ENCODE assay signal across 1 cellular context in genomic region chr2:19932928-19933327, GRCh38.
TF ChIP-seq lines count a peak whose summit lies in the region.

No MANE protein-coding gene starts in this region.

TF ChIP-seq in HepG2, 621 proteins besides CTCF, POLR2A, EP300 and RAD21 (continued from another document):
- no peak for TF ChIP-seq JUN (CRISPR knock-in tag; IDR thresholded peaks at IDR 0.05)
- no peak for TF ChIP-seq THRA (CRISPR knock-in tag; IDR thresholded peaks at IDR 0.05; ENCODE audit: borderline replicate concordance)
- TF ChIP-seq RARA (CRISPR knock-in tag; IDR thresholded peaks at IDR 0.05) = no peak
- TF ChIP-seq SIX4 (CRISPR knock-in tag; IDR thresholded peaks at IDR 0.05) = no peak
- no peak for TF ChIP-seq ARNTL (CRISPR knock-in tag; IDR thresholded peaks at IDR 0.05)
- TF ChIP-seq ZNF567 (CRISPR knock-in tag; IDR thresholded peaks at IDR 0.05; ENCODE audit: borderline replicate concordance) = no peak
- TF ChIP-seq FOXP4 (CRISPR knock-in tag; IDR thresholded peaks at IDR 0.05) = no peak
- no peak for TF ChIP-seq MAFF (IDR thresholded peaks at IDR 0.05; ENCODE audit: low read depth, low read length)
- TF ChIP-seq MXD4 (CRISPR knock-in tag; IDR thresholded peaks at IDR 0.05) = no peak
